In genomic region chr14:50038398-50039119, GRCh38 we compare ENCODE assay signal across 8 cellular contexts.
A peak's percentile ranks its signal among the peaks of the same experiment; 100 is the strongest.
DNase-seq lines count a peak whose midpoint lies in the region; ATAC-seq, FAIRE-seq and TF ChIP-seq lines count a peak whose summit lies in the region.

No MANE protein-coding gene starts in this region.

- H3K9me3 ChIP-seq in GM23248 (ENCODE audit: low read depth) (no peaks in the 10 kb centered on the region), right cardiac atrium (ENCODE audit: control insufficient read depth, low read length) (no peaks in the 10 kb centered on the region)

- no peaks in the 10 kb centered on the region for H3K79me2 ChIP-seq in GM23248 (ENCODE audit: insufficient read depth)

- H3K9me2 ChIP-seq in GM23248 (ENCODE audit: insufficient read depth) = no peaks in the 10 kb centered on the region

- FAIRE-seq in GM12891 (lab: Jason Lieb, UNC) (peak; percentile 96), frontal cortex (lab: Jason Lieb, UNC) (no peak)

- DNase-seq in GM12891 (ENCODE audit: insufficient read length, low spot score) = peak; percentile 56
- peak; percentile 99 for DNase-seq in GM23248
- DNase-seq in LHCN-M2 (ENCODE audit: low read depth) = peak; percentile 98
- peak; percentile 20 for DNase-seq in activated CD8-positive, alpha-beta memory T cell treated with anti-CD3 and anti-CD28 coated beads, Interleukin-2, amount 50 U/mL, for 4 hours
- DNase-seq in right cardiac atrium = no peak
- DNase-seq in stimulated activated CD8-positive, alpha-beta memory T cell treated with anti-CD3 and anti-CD28 coated beads, Interleukin-4, amount 100 ng/mL, for 24 hours (ENCODE audit: low read depth) = peak; percentile 43
- DNase-seq in NCI-H2029 (lab: John Stamatoyannopoulos, UW) = no peak
- no peak for DNase-seq in frontal cortex (ENCODE audit: low spot score in 2 of 2)

- H3K4me2 ChIP-seq in GM23248 (ENCODE audit: unreplicated experiment) = peak overlapping the region; percentile 61

- peak; percentile 55; the same call in 1 of the 2 replicates for TF ChIP-seq POLR2A in GM12891 (IDR thresholded peaks at IDR 0.05; ENCODE audit: low read depth, low read length)

- 0% methylated on average over 4 of the region's 4 CpGs for WGBS in GM23248 (ENCODE audit: low coverage in 1 of 2, low lambda C conversion rate in 2 of 2, missing lambda C conversion rate in 2 of 2), 2 experiments
- WGBS in right cardiac atrium = 74% methylated on average over 4 of the region's 4 CpGs

- intact Hi-C loops in right cardiac atrium (cut with DNase I) = no loop called here

- no peaks in the 10 kb centered on the region for H3K27me3 ChIP-seq in GM23248 (replicated peaks; ENCODE audit: insufficient read depth)
- H3K27me3 ChIP-seq in right cardiac atrium (ENCODE audit: control insufficient read depth, insufficient read depth) = no peaks in the 10 kb centered on the region

- peak overlapping the region; percentile 97 for H3K27ac ChIP-seq in GM23248
- no peak overlapping the region for H3K27ac ChIP-seq in right cardiac atrium (ENCODE audit: low read length)

- H3K4me1 ChIP-seq in GM23248 (ENCODE audit: insufficient read depth) (peaks cover 29% of the 10 kb centered on the region), right cardiac atrium (ENCODE audit: control insufficient read depth, insufficient read depth, low read length) (peaks cover under 1% of the 10 kb centered on the region)

- peak overlapping the region; percentile 39 for H2AFZ ChIP-seq in GM23248

- ATAC-seq in right cardiac atrium = peak; percentile 53 to 64

- peaks cover 29% of the 10 kb centered on the region for H3F3A ChIP-seq in GM23248 (ENCODE audit: insufficient read depth)

- no peaks in the 10 kb centered on the region for H4K20me1 ChIP-seq in GM23248 (ENCODE audit: insufficient read depth)

- peak overlapping the region; percentile 42 for H3K4me3 ChIP-seq in GM23248
- no peak overlapping the region for H3K4me3 ChIP-seq in right cardiac atrium (ENCODE audit: low read length)

- H3K36me3 ChIP-seq in GM23248 (ENCODE audit: low read depth) = no peaks in the 10 kb centered on the region

- H3K9ac ChIP-seq in GM23248 = peak overlapping the region; percentile 73

- in situ Hi-C loops in GM23248 (cut with MboI) = no loop called here

TF ChIP-seq in GM12891, 5 proteins besides CTCF, POLR2A, EP300 and RAD21:
- TF ChIP-seq SPI1 (IDR thresholded peaks at IDR 0.05; ENCODE audit: low read depth, low read length) = peak; percentile 98
- TF ChIP-seq TAF1 (IDR thresholded peaks at IDR 0.05; ENCODE audit: low read depth, low read length) = peak; percentile 13; the same call in 1 of the 2 replicates
- peak; percentile 83 for TF ChIP-seq POU2F2 (IDR thresholded peaks at IDR 0.05; ENCODE audit: low read depth, low read length)
- no peak for TF ChIP-seq PAX5 (IDR thresholded peaks at IDR 0.05; ENCODE audit: insufficient read depth, low read length, severe bottlenecking)
- peak; percentile 56; the same call in 1 of the 2 replicates for TF ChIP-seq POLR2AphosphoS5 (IDR thresholded peaks at IDR 0.05; ENCODE audit: low read depth, low read length)

Comparison
In these comparisons a context has a peak if more than half of its experiments do, and no peak if none do; other contexts are left out.
1. DNase-seq: peak in GM12891 (single experiment), GM23248 (single experiment), LHCN-M2 (single experiment), activated CD8-positive, alpha-beta memory T cell treated with anti-CD3 and anti-CD28 coated beads, Interleukin-2, amount 50 U/mL, for 4 hours (single experiment) and stimulated activated CD8-positive, alpha-beta memory T cell treated with anti-CD3 and anti-CD28 coated beads, Interleukin-4, amount 100 ng/mL, for 24 hours (single experiment); none in right cardiac atrium (0 of 3), NCI-H2029 (single experiment) and frontal cortex (0 of 2).